17 cellular contexts compared by ENCODE assay signal in genomic region chr4:84901173-84901572, GRCh38.
"Had no signal": no experiment of that assay in that cellular context is flagged by ENCODE, and none has a peak within 500 bp of the region (broad histone marks: within the 10 kb centered on the region; RNA-seq: fewer than 3 reads in every experiment).

No MANE protein-coding gene starts in this region.

- H3K27me3 ChIP-seq: foreskin keratinocyte, neutrophil, upper lobe of right lung had no signal

- H3K4me1 Mint-ChIP-seq: immature natural killer cell; stimulated activated effector memory CD8-positive, alpha-beta T cell treated with anti-CD3 and anti-CD28 coated beads, Interleukin-12 subunit alpha, Interleukin-12 subunit beta, amount 100 ng/mL, for 72 hours had no signal

- H3K4me3 ChIP-seq: coronary artery, thoracic aorta, upper lobe of right lung had no signal

- H3K36me3 ChIP-seq: thoracic aorta had no signal

- H3K4me3 Mint-ChIP-seq: activated naive CD8-positive, alpha-beta T cell; immature natural killer cell; stimulated activated effector memory CD8-positive, alpha-beta T cell treated with anti-CD3 and anti-CD28 coated beads, Interleukin-12 subunit alpha, Interleukin-12 subunit beta, amount 100 ng/mL, for 72 hours had no signal

- H3K36me3 Mint-ChIP-seq: activated naive CD8-positive, alpha-beta T cell; immature natural killer cell; stimulated activated effector memory CD8-positive, alpha-beta T cell treated with anti-CD3 and anti-CD28 coated beads, Interleukin-12 subunit alpha, Interleukin-12 subunit beta, amount 100 ng/mL, for 72 hours had no signal

- H3K27ac Mint-ChIP-seq: activated naive CD8-positive, alpha-beta T cell; immature natural killer cell; stimulated activated effector memory CD8-positive, alpha-beta T cell treated with anti-CD3 and anti-CD28 coated beads, Interleukin-12 subunit alpha, Interleukin-12 subunit beta, amount 100 ng/mL, for 72 hours had no signal

- ATAC-seq: foreskin keratinocyte; stimulated activated effector memory CD8-positive, alpha-beta T cell treated with anti-CD3 and anti-CD28 coated beads, Interleukin-12 subunit alpha, Interleukin-12 subunit beta, amount 100 ng/mL, for 72 hours; upper lobe of right lung had no signal

- H3K27ac ChIP-seq: coronary artery, foreskin keratinocyte, neutrophil, parathyroid adenoma, thoracic aorta, upper lobe of right lung had no signal

- FAIRE-seq: TTC549 had no signal

- H3K27me3 Mint-ChIP-seq: activated naive CD8-positive, alpha-beta T cell had no signal

- H3K4me1 ChIP-seq: parathyroid adenoma, upper lobe of right lung had no signal

- H3K9ac ChIP-seq: parathyroid adenoma had no signal

- DNase-seq: activated CD4-positive, alpha-beta T cell treated with anti-CD3 and anti-CD28 coated beads, Interleukin-2, amount 50 U/mL, for 1 hour; activated CD8-positive, alpha-beta memory T cell treated with anti-CD3 and anti-CD28 coated beads for 24 hours; activated gamma-delta T cell treated with Interleukin-2 at 50 U/mL for 16 hours; amniotic stem cell; central memory CD4-positive, alpha-beta T cell; effector CD4-positive, alpha-beta T cell; foreskin keratinocyte; immature natural killer cell; stimulated activated CD4-positive, alpha-beta T cell treated with anti-CD3 and anti-CD28 coated beads, Interleukin-12 subunit alpha, Interleukin-12 subunit beta, amount 100 ng/mL, for 4 hours; upper lobe of right lung had no signal

- H3K9me3 ChIP-seq: neutrophil, thoracic aorta, upper lobe of right lung had no signal

- H2AFZ ChIP-seq: parathyroid adenoma had no signal
